ENCODE assay signal across 17 cellular contexts in the genomic region with DNA sequence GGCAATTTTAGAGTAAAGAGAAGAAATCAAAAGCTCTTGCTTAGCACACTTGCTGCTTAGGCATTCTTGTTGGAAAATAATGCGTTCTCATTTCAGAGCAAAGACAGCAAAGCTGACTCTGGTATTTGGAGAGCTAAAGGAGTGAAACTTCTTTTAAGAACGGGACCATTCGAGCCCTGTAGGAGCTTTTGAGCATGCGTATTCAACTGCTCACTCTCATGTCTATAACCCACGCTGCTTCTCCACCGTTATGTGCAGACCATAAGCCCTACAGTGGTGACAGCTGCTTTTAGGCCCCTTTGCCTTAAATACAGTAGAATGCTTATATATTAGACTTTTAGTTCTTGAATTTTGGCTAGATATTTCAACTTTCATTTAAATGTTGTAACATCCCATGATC.
DNase-seq lines count a peak whose midpoint lies in the region; ATAC-seq and TF ChIP-seq lines count a peak whose summit lies in the region.
"Had no signal": no experiment of that assay in that cellular context is flagged by ENCODE, and none has a peak within 500 bp of the region (broad histone marks: within the 10 kb centered on the region; RNA-seq: fewer than 3 reads in every experiment).

No MANE protein-coding gene starts in this region.

- peaks cover 10% of the 10 kb centered on the region; the same call in 1 of the 2 replicates for H3K4me1 ChIP-seq in GM23338 (ENCODE audit: insufficient read depth)
- peaks cover 16% of the 10 kb centered on the region; the same call in 1 of the 2 replicates for H3K4me1 ChIP-seq in SJCRH30

- H3K9me2 ChIP-seq in GM23338 (ENCODE audit: insufficient read depth) = peaks cover 9% of the 10 kb centered on the region; the same call in 1 of the 2 replicates

- H3K36me3 ChIP-seq in GM23338 (ENCODE audit: insufficient read depth) (no peaks in the 10 kb centered on the region), SJCRH30 (no peaks in the 10 kb centered on the region)

- H3K27me3 ChIP-seq in GM23338 (ENCODE audit: insufficient read depth) = no peaks in the 10 kb centered on the region
- no peaks in the 10 kb centered on the region for H3K27me3 ChIP-seq in SJCRH30
- H3K27me3 ChIP-seq: BLaER1 treated with 17β-estradiol and CSF1 and Interleukin-3, amounts not matched to agents 10 nM and 100 nM had no signal

- no peak overlapping the region for H2AFZ ChIP-seq in GM23338
- H2AFZ ChIP-seq: GM23248 had no signal

- peaks cover 10% of the 10 kb centered on the region for H3K4me1 Mint-ChIP-seq in GM23338
- H3K4me1 Mint-ChIP-seq in activated naive CD4-positive, alpha-beta T cell treated with anti-CD3 and anti-CD28 coated beads, Interleukin-2, amount 10 ng/mL, durations not matched to agents 7 days and 5 days = peaks cover 8% of the 10 kb centered on the region

- no peak overlapping the region for H3K27ac Mint-ChIP-seq in GM23338
- no peak overlapping the region for H3K27ac Mint-ChIP-seq in activated naive CD4-positive, alpha-beta T cell treated with anti-CD3 and anti-CD28 coated beads, Interleukin-2, amount 10 ng/mL, durations not matched to agents 7 days and 5 days
- H3K27ac Mint-ChIP-seq: B cell; CD8-positive, alpha-beta T cell; IgD-negative memory B cell had no signal

- H4K20me1 ChIP-seq in GM23338 (replicated peaks; ENCODE audit: insufficient read depth) = no peaks in the 10 kb centered on the region
- H4K20me1 ChIP-seq: BLaER1 treated with 17β-estradiol and CSF1 and Interleukin-3, amounts not matched to agents 10 nM and 100 nM had no signal

- H3K4me3 ChIP-seq in GM23338 (no peak overlapping the region), SJCRH30 (peak overlapping the region; percentile 34), retinal pigment epithelial cell (ENCODE audit: low read length) (peak overlapping the region; percentile 2)
- H3K4me3 ChIP-seq: BLaER1 treated with 17β-estradiol and CSF1 and Interleukin-3, amounts not matched to agents 10 nM and 100 nM; GM23248 had no signal

- H3K79me2 ChIP-seq in GM23338 (replicated peaks; ENCODE audit: insufficient read depth) = no peaks in the 10 kb centered on the region

- H3K27me3 Mint-ChIP-seq in GM23338 (ENCODE audit: insufficient read depth, low read depth, poor library complexity) = peaks cover 2% of the 10 kb centered on the region
- H3K27me3 Mint-ChIP-seq in activated naive CD4-positive, alpha-beta T cell treated with anti-CD3 and anti-CD28 coated beads, Interleukin-2, amount 10 ng/mL, durations not matched to agents 7 days and 5 days = no peaks in the 10 kb centered on the region
- H3K27me3 Mint-ChIP-seq: B cell, IgD-negative memory B cell had no signal

- TF ChIP-seq CTCF in GM23338 (conservative IDR thresholded peaks at IDR 0.05; ENCODE audit: low read depth in 2 of 2) = no peak
- TF ChIP-seq CTCF in retinal pigment epithelial cell (conservative IDR thresholded peaks at IDR 0.05; ENCODE audit: low read depth, low read length) = no peak

- H3K9me3 ChIP-seq in SJCRH30 (replicated peaks) = no peaks in the 10 kb centered on the region

- no peaks in the 10 kb centered on the region for H3K9me3 Mint-ChIP-seq in GM23338
- peaks cover 4% of the 10 kb centered on the region for H3K9me3 Mint-ChIP-seq in activated naive CD4-positive, alpha-beta T cell treated with anti-CD3 and anti-CD28 coated beads, Interleukin-2, amount 10 ng/mL, durations not matched to agents 7 days and 5 days
- H3K9me3 Mint-ChIP-seq: CD8-positive, alpha-beta T cell; IgD-negative memory B cell had no signal

- H3K4me2 ChIP-seq in GM23338 = no peak overlapping the region

- CTCF ChIA-PET in activated naive CD4-positive, alpha-beta T cell treated with anti-CD3 and anti-CD28 coated beads, Interleukin-2, amount 10 ng/mL, durations not matched to agents 7 days and 5 days (lab: Charles Lee) = no interaction called here

- DNase-seq in GM23338 (ENCODE audit: low spot score) (no peak), SJCRH30 (peak; percentile 43 to 69), fibroblast of peridontal ligament (ENCODE audit: extremely low read depth) (peak; percentile 60), retinal pigment epithelial cell (ENCODE audit: low read depth) (no peak), hepatic stellate cell (ENCODE audit: low spot score) (no peak)
- DNase-seq in activated naive CD4-positive, alpha-beta T cell treated with anti-CD3 and anti-CD28 coated beads, Interleukin-2, amount 10 ng/mL, durations not matched to agents 7 days and 5 days = no peak
- DNase-seq: 8988T; Calu3; CD8-positive, alpha-beta T cell; GM23248; HCEC 1CT had no signal

- H3K27ac ChIP-seq in GM23338 (ENCODE audit: low read depth) (0 out of 2 replicates have a peak overlapping the region, but pooled peaks have one; percentile 7), SJCRH30 (peak overlapping the region; percentile 34)
- H3K27ac ChIP-seq: GM23248 had no signal

- no peaks in the 10 kb centered on the region for H3K36me3 Mint-ChIP-seq in GM23338 (ENCODE audit: low read depth)
- no peaks in the 10 kb centered on the region for H3K36me3 Mint-ChIP-seq in activated naive CD4-positive, alpha-beta T cell treated with anti-CD3 and anti-CD28 coated beads, Interleukin-2, amount 10 ng/mL, durations not matched to agents 7 days and 5 days
- H3K36me3 Mint-ChIP-seq: CD8-positive, alpha-beta T cell had no signal

- no peak overlapping the region for H3K4me3 Mint-ChIP-seq in GM23338
- H3K4me3 Mint-ChIP-seq in activated naive CD4-positive, alpha-beta T cell treated with anti-CD3 and anti-CD28 coated beads, Interleukin-2, amount 10 ng/mL, durations not matched to agents 7 days and 5 days = no peak overlapping the region
- H3K4me3 Mint-ChIP-seq: B cell; CD8-positive, alpha-beta T cell; IgD-negative memory B cell had no signal

- no peaks in the 10 kb centered on the region for H3F3A ChIP-seq in GM23338 (replicated peaks; ENCODE audit: low read depth)

- no peak for ATAC-seq in GM23338
- ATAC-seq in HG03045 (IDR thresholded peaks at IDR 0.05; ENCODE audit: unreplicated experiment) = no peak
- no peak for ATAC-seq in HG03025 (IDR thresholded peaks at IDR 0.05; ENCODE audit: low FRiP score, unreplicated experiment)
- ATAC-seq: CD8-positive, alpha-beta T cell; HepG2 had no signal

TF ChIP-seq in GM23338, 12 proteins besides CTCF, POLR2A, EP300 and RAD21:
- TF ChIP-seq EZH2phosphoT487 (IDR thresholded peaks at IDR 0.05; ENCODE audit: unreplicated experiment) = no peak
- no peak for TF ChIP-seq STAT1 (IDR thresholded peaks at IDR 0.05; ENCODE audit: unreplicated experiment)
- TF ChIP-seq EZH2 (IDR thresholded peaks at IDR 0.05; ENCODE audit: low read depth, unreplicated experiment) = no peak
- TF ChIP-seq POLR2AphosphoS5 (IDR thresholded peaks at IDR 0.05; ENCODE audit: low read depth) = no peak

Comparison
In these comparisons a context has a peak if more than half of its experiments do, and no peak if none do; other contexts are left out.
1. DNase-seq: peak in SJCRH30 (2 of 2) and fibroblast of peridontal ligament (single experiment); none in GM23338 (single experiment), retinal pigment epithelial cell (single experiment), activated naive CD4-positive, alpha-beta T cell treated with anti-CD3 and anti-CD28 coated beads, Interleukin-2, amount 10 ng/mL, durations not matched to agents 7 days and 5 days (single experiment) and hepatic stellate cell (single experiment).